ENCODE assay signal across 3 cellular contexts in genomic region chr15:26038693-26039092, GRCh38.
TF ChIP-seq lines count a peak whose summit lies in the region.

No MANE protein-coding gene starts in this region.

TF ChIP-seq in SK-N-SH, 30 proteins besides CTCF, POLR2A, EP300 and RAD21:
- TF ChIP-seq TAF1 (IDR thresholded peaks at IDR 0.05; ENCODE audit: borderline replicate concordance, low read depth, low read length) = no peak
- TF ChIP-seq, protein P1, sequence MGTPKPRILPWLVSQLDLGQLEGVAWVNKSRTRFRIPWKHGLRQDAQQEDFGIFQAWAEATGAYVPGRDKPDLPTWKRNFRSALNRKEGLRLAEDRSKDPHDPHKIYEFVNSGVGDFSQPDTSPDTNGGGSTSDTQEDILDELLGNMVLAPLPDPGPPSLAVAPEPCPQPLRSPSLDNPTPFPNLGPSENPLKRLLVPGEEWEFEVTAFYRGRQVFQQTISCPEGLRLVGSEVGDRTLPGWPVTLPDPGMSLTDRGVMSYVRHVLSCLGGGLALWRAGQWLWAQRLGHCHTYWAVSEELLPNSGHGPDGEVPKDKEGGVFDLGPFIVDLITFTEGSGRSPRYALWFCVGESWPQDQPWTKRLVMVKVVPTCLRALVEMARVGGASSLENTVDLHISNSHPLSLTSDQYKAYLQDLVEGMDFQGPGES (IDR thresholded peaks at IDR 0.05; ENCODE audit: low read depth, low read length) = no peak
- no peak for TF ChIP-seq ZBTB33 (IDR thresholded peaks at IDR 0.05; ENCODE audit: borderline replicate concordance, low read depth)
- TF ChIP-seq, protein P2, sequence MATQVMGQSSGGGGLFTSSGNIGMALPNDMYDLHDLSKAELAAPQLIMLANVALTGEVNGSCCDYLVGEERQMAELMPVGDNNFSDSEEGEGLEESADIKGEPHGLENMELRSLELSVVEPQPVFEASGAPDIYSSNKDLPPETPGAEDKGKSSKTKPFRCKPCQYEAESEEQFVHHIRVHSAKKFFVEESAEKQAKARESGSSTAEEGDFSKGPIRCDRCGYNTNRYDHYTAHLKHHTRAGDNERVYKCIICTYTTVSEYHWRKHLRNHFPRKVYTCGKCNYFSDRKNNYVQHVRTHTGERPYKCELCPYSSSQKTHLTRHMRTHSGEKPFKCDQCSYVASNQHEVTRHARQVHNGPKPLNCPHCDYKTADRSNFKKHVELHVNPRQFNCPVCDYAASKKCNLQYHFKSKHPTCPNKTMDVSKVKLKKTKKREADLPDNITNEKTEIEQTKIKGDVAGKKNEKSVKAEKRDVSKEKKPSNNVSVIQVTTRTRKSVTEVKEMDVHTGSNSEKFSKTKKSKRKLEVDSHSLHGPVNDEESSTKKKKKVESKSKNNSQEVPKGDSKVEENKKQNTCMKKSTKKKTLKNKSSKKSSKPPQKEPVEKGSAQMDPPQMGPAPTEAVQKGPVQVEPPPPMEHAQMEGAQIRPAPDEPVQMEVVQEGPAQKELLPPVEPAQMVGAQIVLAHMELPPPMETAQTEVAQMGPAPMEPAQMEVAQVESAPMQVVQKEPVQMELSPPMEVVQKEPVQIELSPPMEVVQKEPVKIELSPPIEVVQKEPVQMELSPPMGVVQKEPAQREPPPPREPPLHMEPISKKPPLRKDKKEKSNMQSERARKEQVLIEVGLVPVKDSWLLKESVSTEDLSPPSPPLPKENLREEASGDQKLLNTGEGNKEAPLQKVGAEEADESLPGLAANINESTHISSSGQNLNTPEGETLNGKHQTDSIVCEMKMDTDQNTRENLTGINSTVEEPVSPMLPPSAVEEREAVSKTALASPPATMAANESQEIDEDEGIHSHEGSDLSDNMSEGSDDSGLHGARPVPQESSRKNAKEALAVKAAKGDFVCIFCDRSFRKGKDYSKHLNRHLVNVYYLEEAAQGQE (IDR thresholded peaks at IDR 0.05; ENCODE audit: low read depth, low read length) = no peak
- TF ChIP-seq JUND (IDR thresholded peaks at IDR 0.05) = no peak
- no peak for TF ChIP-seq NRF1 (IDR thresholded peaks at IDR 0.05; ENCODE audit: low read depth, low read length)
- no peak for TF ChIP-seq YY1 (IDR thresholded peaks at IDR 0.05; ENCODE audit: low read depth)
- no peak for TF ChIP-seq MEF2A (IDR thresholded peaks at IDR 0.05; ENCODE audit: borderline replicate concordance, low read depth)
- no peak for TF ChIP-seq GABPA (IDR thresholded peaks at IDR 0.05; ENCODE audit: low read depth)
- no peak for TF ChIP-seq GATA2 (CRISPR knock-in tag; IDR thresholded peaks at IDR 0.05)

TF ChIP-seq in SK-N-SH treated with all-trans-retinoic acid at 6 μM for 48 hours, 23 proteins besides CTCF, POLR2A, EP300 and RAD21:
- TF ChIP-seq TCF4 (CRISPR knock-in tag; IDR thresholded peaks at IDR 0.05; ENCODE audit: borderline replicate concordance) = no peak
- TF ChIP-seq RARB (CRISPR knock-in tag; IDR thresholded peaks at IDR 0.05) = no peak
- no peak for TF ChIP-seq ARNTL (CRISPR knock-in tag; IDR thresholded peaks at IDR 0.05; ENCODE audit: borderline replicate concordance, low read depth)
- no peak for TF ChIP-seq OSR1 (CRISPR knock-in tag; IDR thresholded peaks at IDR 0.05)
- no peak for TF ChIP-seq ZC3H10 (CRISPR knock-in tag; IDR thresholded peaks at IDR 0.05)
- TF ChIP-seq ZNF70 (CRISPR knock-in tag; IDR thresholded peaks at IDR 0.05) = no peak
- no peak for TF ChIP-seq CSDC2 (CRISPR knock-in tag; IDR thresholded peaks at IDR 0.05)
- no peak for TF ChIP-seq TOX (CRISPR knock-in tag; IDR thresholded peaks at IDR 0.05; ENCODE audit: borderline replicate concordance)
- TF ChIP-seq SNAI2 (CRISPR knock-in tag; IDR thresholded peaks at IDR 0.05) = no peak
- no peak for TF ChIP-seq TSHZ2 (CRISPR knock-in tag; IDR thresholded peaks at IDR 0.05)
- TF ChIP-seq ISL1 (CRISPR knock-in tag; IDR thresholded peaks at IDR 0.05) = no peak
- TF ChIP-seq ZNF8 (CRISPR knock-in tag; IDR thresholded peaks at IDR 0.05) = no peak
- TF ChIP-seq POU6F1 (CRISPR knock-in tag; IDR thresholded peaks at IDR 0.05; ENCODE audit: borderline replicate concordance, low read depth) = no peak
- no peak for TF ChIP-seq BACH2 (CRISPR knock-in tag; IDR thresholded peaks at IDR 0.05; ENCODE audit: borderline replicate concordance)
- TF ChIP-seq GLIS3 (CRISPR knock-in tag; IDR thresholded peaks at IDR 0.05) = no peak
- TF ChIP-seq ZNF565 (CRISPR knock-in tag; conservative IDR thresholded peaks at IDR 0.05; ENCODE audit: low read depth) = no peak
- TF ChIP-seq ZFP30 (CRISPR knock-in tag; IDR thresholded peaks at IDR 0.05) = no peak
TF ChIP-seq in SK-N-SH treated with all-trans-retinoic acid at 6 μM for 48 hours: peak in this region for 0.

TF ChIP-seq in HepG2, 621 proteins besides CTCF, POLR2A, EP300 and RAD21:
- no peak for TF ChIP-seq MBNL3 (CRISPR knock-in tag; conservative IDR thresholded peaks at IDR 0.05)
- TF ChIP-seq ZNF766 (CRISPR knock-in tag; IDR thresholded peaks at IDR 0.05; ENCODE audit: borderline replicate concordance) = no peak
- TF ChIP-seq STAG1 (CRISPR knock-in tag; IDR thresholded peaks at IDR 0.05) = no peak
- TF ChIP-seq, protein P3, sequence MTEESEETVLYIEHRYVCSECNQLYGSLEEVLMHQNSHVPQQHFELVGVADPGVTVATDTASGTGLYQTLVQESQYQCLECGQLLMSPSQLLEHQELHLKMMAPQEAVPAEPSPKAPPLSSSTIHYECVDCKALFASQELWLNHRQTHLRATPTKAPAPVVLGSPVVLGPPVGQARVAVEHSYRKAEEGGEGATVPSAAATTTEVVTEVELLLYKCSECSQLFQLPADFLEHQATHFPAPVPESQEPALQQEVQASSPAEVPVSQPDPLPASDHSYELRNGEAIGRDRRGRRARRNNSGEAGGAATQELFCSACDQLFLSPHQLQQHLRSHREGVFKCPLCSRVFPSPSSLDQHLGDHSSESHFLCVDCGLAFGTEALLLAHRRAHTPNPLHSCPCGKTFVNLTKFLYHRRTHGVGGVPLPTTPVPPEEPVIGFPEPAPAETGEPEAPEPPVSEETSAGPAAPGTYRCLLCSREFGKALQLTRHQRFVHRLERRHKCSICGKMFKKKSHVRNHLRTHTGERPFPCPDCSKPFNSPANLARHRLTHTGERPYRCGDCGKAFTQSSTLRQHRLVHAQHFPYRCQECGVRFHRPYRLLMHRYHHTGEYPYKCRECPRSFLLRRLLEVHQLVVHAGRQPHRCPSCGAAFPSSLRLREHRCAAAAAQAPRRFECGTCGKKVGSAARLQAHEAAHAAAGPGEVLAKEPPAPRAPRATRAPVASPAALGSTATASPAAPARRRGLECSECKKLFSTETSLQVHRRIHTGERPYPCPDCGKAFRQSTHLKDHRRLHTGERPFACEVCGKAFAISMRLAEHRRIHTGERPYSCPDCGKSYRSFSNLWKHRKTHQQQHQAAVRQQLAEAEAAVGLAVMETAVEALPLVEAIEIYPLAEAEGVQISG (CRISPR knock-in tag; IDR thresholded peaks at IDR 0.05) = no peak
